Comparison of ENCODE assay signal across 1 cellular context in the genomic region with DNA sequence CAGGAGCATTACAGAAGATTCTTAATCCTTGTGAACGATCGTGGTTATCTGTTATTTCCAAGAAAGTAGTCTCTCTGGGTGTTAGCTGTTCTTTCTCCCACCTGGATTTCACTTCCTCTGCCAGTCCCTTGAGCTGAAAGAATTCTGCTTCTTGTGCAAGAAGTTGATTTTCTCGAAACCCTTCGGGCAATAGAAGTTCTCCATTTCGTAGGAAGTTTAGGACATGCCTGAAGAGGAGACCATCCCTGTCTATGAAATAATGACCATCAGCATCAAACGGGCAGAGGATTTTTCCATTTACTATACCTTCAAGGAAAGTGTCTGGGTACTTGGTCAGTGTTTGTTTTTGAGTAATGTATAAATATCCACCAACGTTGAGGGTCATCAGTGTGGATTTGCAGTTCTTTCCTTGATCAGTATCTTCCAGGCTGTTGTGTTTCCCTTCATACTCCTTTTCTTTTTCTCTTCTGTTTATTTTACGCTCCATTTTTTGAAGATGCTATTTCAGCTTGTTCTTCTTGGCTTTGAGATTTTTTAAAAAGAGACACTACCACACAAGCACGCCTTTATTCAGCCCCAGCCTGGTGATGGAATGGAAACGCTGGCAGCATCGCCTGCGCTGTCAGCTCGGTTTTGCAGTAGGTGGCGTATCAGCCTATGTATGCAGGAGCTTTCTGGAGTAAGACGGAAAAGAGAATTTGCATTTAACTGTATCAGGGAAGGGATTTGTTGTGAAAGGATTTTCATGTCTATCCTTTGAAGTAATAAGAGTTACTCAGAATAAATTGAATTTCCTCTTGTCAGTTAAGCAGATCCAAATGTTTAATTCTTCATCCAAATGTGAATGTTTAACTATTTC.
TF ChIP-seq lines count a peak whose summit lies in the region.

No MANE protein-coding gene starts in this region.

TF ChIP-seq in H1, 55 proteins besides CTCF, POLR2A, EP300 and RAD21 (continued from another document):
- TF ChIP-seq ATF3 (IDR thresholded peaks at IDR 0.05; ENCODE audit: insufficient read depth, low read depth, low read length) (no peak), MAFK (IDR thresholded peaks at IDR 0.05; ENCODE audit: low read depth, low read length) (no peak), RNF2 (IDR thresholded peaks at IDR 0.05; ENCODE audit: borderline replicate concordance, low read depth, low read length, missing control alignments, poor library complexity, severe bottlenecking) (no peak), TEAD4 (IDR thresholded peaks at IDR 0.05; ENCODE audit: low read depth, low read length) (no peak), CTBP2 (IDR thresholded peaks at IDR 0.05; ENCODE audit: borderline replicate concordance, insufficient read depth, insufficient read length, low read length) (no peak), KDM5A (IDR thresholded peaks at IDR 0.05; ENCODE audit: low read length) (no peak), SP1 (IDR thresholded peaks at IDR 0.05; ENCODE audit: low read depth, low read length) (no peak), CEBPB (IDR thresholded peaks at IDR 0.05; ENCODE audit: low read depth, low read length) (no peak), CBX8 (IDR thresholded peaks at IDR 0.05; ENCODE audit: borderline replicate concordance, low read depth, low read length) (no peak), EGR1 (IDR thresholded peaks at IDR 0.05; ENCODE audit: borderline replicate concordance, low read depth, low read length) (no peak)
- TF ChIP-seq, protein P1, sequence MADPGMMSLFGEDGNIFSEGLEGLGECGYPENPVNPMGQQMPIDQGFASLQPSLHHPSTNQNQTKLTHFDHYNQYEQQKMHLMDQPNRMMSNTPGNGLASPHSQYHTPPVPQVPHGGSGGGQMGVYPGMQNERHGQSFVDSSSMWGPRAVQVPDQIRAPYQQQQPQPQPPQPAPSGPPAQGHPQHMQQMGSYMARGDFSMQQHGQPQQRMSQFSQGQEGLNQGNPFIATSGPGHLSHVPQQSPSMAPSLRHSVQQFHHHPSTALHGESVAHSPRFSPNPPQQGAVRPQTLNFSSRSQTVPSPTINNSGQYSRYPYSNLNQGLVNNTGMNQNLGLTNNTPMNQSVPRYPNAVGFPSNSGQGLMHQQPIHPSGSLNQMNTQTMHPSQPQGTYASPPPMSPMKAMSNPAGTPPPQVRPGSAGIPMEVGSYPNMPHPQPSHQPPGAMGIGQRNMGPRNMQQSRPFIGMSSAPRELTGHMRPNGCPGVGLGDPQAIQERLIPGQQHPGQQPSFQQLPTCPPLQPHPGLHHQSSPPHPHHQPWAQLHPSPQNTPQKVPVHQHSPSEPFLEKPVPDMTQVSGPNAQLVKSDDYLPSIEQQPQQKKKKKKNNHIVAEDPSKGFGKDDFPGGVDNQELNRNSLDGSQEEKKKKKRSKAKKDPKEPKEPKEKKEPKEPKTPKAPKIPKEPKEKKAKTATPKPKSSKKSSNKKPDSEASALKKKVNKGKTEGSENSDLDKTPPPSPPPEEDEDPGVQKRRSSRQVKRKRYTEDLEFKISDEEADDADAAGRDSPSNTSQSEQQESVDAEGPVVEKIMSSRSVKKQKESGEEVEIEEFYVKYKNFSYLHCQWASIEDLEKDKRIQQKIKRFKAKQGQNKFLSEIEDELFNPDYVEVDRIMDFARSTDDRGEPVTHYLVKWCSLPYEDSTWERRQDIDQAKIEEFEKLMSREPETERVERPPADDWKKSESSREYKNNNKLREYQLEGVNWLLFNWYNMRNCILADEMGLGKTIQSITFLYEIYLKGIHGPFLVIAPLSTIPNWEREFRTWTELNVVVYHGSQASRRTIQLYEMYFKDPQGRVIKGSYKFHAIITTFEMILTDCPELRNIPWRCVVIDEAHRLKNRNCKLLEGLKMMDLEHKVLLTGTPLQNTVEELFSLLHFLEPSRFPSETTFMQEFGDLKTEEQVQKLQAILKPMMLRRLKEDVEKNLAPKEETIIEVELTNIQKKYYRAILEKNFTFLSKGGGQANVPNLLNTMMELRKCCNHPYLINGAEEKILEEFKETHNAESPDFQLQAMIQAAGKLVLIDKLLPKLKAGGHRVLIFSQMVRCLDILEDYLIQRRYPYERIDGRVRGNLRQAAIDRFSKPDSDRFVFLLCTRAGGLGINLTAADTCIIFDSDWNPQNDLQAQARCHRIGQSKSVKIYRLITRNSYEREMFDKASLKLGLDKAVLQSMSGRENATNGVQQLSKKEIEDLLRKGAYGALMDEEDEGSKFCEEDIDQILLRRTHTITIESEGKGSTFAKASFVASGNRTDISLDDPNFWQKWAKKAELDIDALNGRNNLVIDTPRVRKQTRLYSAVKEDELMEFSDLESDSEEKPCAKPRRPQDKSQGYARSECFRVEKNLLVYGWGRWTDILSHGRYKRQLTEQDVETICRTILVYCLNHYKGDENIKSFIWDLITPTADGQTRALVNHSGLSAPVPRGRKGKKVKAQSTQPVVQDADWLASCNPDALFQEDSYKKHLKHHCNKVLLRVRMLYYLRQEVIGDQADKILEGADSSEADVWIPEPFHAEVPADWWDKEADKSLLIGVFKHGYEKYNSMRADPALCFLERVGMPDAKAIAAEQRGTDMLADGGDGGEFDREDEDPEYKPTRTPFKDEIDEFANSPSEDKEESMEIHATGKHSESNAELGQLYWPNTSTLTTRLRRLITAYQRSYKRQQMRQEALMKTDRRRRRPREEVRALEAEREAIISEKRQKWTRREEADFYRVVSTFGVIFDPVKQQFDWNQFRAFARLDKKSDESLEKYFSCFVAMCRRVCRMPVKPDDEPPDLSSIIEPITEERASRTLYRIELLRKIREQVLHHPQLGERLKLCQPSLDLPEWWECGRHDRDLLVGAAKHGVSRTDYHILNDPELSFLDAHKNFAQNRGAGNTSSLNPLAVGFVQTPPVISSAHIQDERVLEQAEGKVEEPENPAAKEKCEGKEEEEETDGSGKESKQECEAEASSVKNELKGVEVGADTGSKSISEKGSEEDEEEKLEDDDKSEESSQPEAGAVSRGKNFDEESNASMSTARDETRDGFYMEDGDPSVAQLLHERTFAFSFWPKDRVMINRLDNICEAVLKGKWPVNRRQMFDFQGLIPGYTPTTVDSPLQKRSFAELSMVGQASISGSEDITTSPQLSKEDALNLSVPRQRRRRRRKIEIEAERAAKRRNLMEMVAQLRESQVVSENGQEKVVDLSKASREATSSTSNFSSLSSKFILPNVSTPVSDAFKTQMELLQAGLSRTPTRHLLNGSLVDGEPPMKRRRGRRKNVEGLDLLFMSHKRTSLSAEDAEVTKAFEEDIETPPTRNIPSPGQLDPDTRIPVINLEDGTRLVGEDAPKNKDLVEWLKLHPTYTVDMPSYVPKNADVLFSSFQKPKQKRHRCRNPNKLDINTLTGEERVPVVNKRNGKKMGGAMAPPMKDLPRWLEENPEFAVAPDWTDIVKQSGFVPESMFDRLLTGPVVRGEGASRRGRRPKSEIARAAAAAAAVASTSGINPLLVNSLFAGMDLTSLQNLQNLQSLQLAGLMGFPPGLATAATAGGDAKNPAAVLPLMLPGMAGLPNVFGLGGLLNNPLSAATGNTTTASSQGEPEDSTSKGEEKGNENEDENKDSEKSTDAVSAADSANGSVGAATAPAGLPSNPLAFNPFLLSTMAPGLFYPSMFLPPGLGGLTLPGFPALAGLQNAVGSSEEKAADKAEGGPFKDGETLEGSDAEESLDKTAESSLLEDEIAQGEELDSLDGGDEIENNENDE (IDR thresholded peaks at IDR 0.05; ENCODE audit: insufficient replicate concordance, low read length) = no peak
